ENCODE assay signal across 9 cellular contexts in genomic region chr1:21280482-21280881, GRCh38. TPM values are rescaled to one million over a fixed set of nuclear protein-coding genes. Genes with fewer than 3 reads are reported as not detected.
DNase-seq lines count a peak whose midpoint lies in the region; ATAC-seq and TF ChIP-seq lines count a peak whose summit lies in the region.
"Had no signal": no experiment of that assay in that cellular context is flagged by ENCODE, and none has a peak within 500 bp of the region (broad histone marks: within the 10 kb centered on the region; RNA-seq: fewer than 3 reads in every experiment).

No MANE protein-coding gene starts in this region.

- peak overlapping the region; percentile 56 for H3K4me3 Mint-ChIP-seq in activated CD4-positive, alpha-beta T cell treated with anti-CD3 and anti-CD28 coated beads, Interleukin-2, amount 10 ng/mL, durations not matched to agents 7 days and 5 days
- H3K4me3 Mint-ChIP-seq: WTC11 had no signal

- TF ChIP-seq EP300 in suprapubic skin (IDR thresholded peaks at IDR 0.05) = no peak

- H3K4me1 ChIP-seq in body of pancreas (peaks cover 74% of the 10 kb centered on the region), suprapubic skin (peaks cover 59% of the 10 kb centered on the region)

- H3K36me3 Mint-ChIP-seq in activated CD4-positive, alpha-beta T cell treated with anti-CD3 and anti-CD28 coated beads, Interleukin-2, amount 10 ng/mL, durations not matched to agents 7 days and 5 days (ENCODE audit: low read depth) = peaks cover 36% of the 10 kb centered on the region
- H3K36me3 Mint-ChIP-seq: WTC11 had no signal

- CTCF ChIA-PET in activated CD4-positive, alpha-beta T cell treated with anti-CD3 and anti-CD28 coated beads, Interleukin-2, amount 10 ng/mL, durations not matched to agents 7 days and 5 days (lab: Charles Lee) = interaction anchor here (1.0 to 4.7 kb wide), 2 partner anchors 10 to 54 kb away, joined by 4 to 33 read pairs; no protein-coding TSS in a partner anchor

- H3K27ac Mint-ChIP-seq in activated CD4-positive, alpha-beta T cell treated with anti-CD3 and anti-CD28 coated beads, Interleukin-2, amount 10 ng/mL, durations not matched to agents 7 days and 5 days = peak overlapping the region; percentile 98
- H3K27ac Mint-ChIP-seq: WTC11 had no signal

- no peaks in the 10 kb centered on the region for H3K9me3 Mint-ChIP-seq in activated CD4-positive, alpha-beta T cell treated with anti-CD3 and anti-CD28 coated beads, Interleukin-2, amount 10 ng/mL, durations not matched to agents 7 days and 5 days
- H3K9me3 Mint-ChIP-seq: WTC11 had no signal

- ATAC-seq in body of pancreas = no peak
- ATAC-seq in HG03469 (IDR thresholded peaks at IDR 0.05; ENCODE audit: unreplicated experiment) = no peak
- no peak for ATAC-seq in activated CD4-positive, CD25-positive, alpha-beta regulatory T cell treated with anti-CD3 and anti-CD28 coated beads, Interleukin-2, amount 50 U/mL, for 24 hours
- ATAC-seq: WTC11 had no signal

- no peaks in the 10 kb centered on the region for H3K27me3 Mint-ChIP-seq in activated CD4-positive, alpha-beta T cell treated with anti-CD3 and anti-CD28 coated beads, Interleukin-2, amount 10 ng/mL, durations not matched to agents 7 days and 5 days

- WGBS in body of pancreas, 2 donors = 67 to 70% methylated on average over 4 of the region's 4 CpGs
- 30% methylated on average over 4 of the region's 4 CpGs for WGBS in suprapubic skin

- H3K27ac ChIP-seq in body of pancreas (peak overlapping the region in 3 of 4 donors; percentile 20 to 66 (median 49)), suprapubic skin (peak overlapping the region; percentile 74)

- no peak for DNase-seq in activated CD4-positive, alpha-beta T cell treated with anti-CD3 and anti-CD28 coated beads, Interleukin-2, amount 10 ng/mL, durations not matched to agents 7 days and 5 days
- no peak for DNase-seq in activated CD4-positive, alpha-beta T cell treated with anti-CD3 and anti-CD28 coated beads for 4 hours
- DNase-seq in body of pancreas (no peak), lung microvascular endothelial cell (ENCODE audit: low read depth in 2 of 2) (peak; percentile 57 to 61), suprapubic skin (ENCODE audit: low spot score in 2 of 2) (no peak), KG1 (lab: John Stamatoyannopoulos, UW) (no peak)

- intact Hi-C loops in body of pancreas (cut with DNase I) = loop anchor here (10.0 kb wide), 1 partner anchor 54 kb away; no protein-coding TSS in a partner anchor

- POLR2A ChIA-PET in activated CD4-positive, alpha-beta T cell treated with anti-CD3 and anti-CD28 coated beads, Interleukin-2, amount 10 ng/mL, durations not matched to agents 7 days and 5 days (lab: Charles Lee) = interaction anchor here (0.6 kb wide), 1 partner anchor 8 kb away, joined by 3 read pairs; no protein-coding TSS in a partner anchor

- TF ChIP-seq POLR2A in body of pancreas (IDR thresholded peaks at IDR 0.05) (no peak), suprapubic skin (IDR thresholded peaks at IDR 0.05) (no peak)

- peaks cover 60% of the 10 kb centered on the region for H3K4me1 Mint-ChIP-seq in activated CD4-positive, alpha-beta T cell treated with anti-CD3 and anti-CD28 coated beads, Interleukin-2, amount 10 ng/mL, durations not matched to agents 7 days and 5 days

- H3K27me3 ChIP-seq in body of pancreas (no peaks in the 10 kb centered on the region), suprapubic skin (no peaks in the 10 kb centered on the region)

- TF ChIP-seq CTCF in body of pancreas (IDR thresholded peaks at IDR 0.05) (no peak), suprapubic skin (IDR thresholded peaks at IDR 0.05) (no peak)

- no peaks in the 10 kb centered on the region for H3K9me3 ChIP-seq in body of pancreas
- H3K9me3 ChIP-seq in suprapubic skin = no peaks in the 10 kb centered on the region

- H3K4me3 ChIP-seq in body of pancreas = no peak overlapping the region
- no peak overlapping the region for H3K4me3 ChIP-seq in suprapubic skin

- H3K36me3 ChIP-seq in body of pancreas (replicated peaks in 1 of 2; ENCODE audit: insufficient read depth in 1 of 2, low read depth in 2 of 2) = no peaks in the 10 kb centered on the region
- H3K36me3 ChIP-seq in suprapubic skin = no peaks in the 10 kb centered on the region

RNA-seq across cellular contexts. Expression of gene ECE1, which starts 9.8 kb away (rescaled TPM):
- 100 to 1,000 TPM; 101 to 107 TPM for total RNA-seq in activated CD4-positive, alpha-beta T cell treated with anti-CD3 and anti-CD28 coated beads, Interleukin-2, amount 10 ng/mL, durations not matched to agents 7 days and 5 days
- 10 to 100 TPM; 79.1 to 83.3 TPM for total RNA-seq in body of pancreas
- total RNA-seq in lung microvascular endothelial cell = 93.1 and 121 TPM in 2 replicates
- total RNA-seq in suprapubic skin = 10 to 100 TPM; 40.8 to 64.2 (median 55.3) TPM

Comparison
In these comparisons a context has a peak if more than half of its experiments do, and no peak if none do; other contexts are left out.
1. DNase-seq: peak in lung microvascular endothelial cell (2 of 2); none in activated CD4-positive, alpha-beta T cell treated with anti-CD3 and anti-CD28 coated beads, Interleukin-2, amount 10 ng/mL, durations not matched to agents 7 days and 5 days (single experiment), activated CD4-positive, alpha-beta T cell treated with anti-CD3 and anti-CD28 coated beads for 4 hours (0 of 2), body of pancreas (0 of 4), suprapubic skin (0 of 2) and KG1 (single experiment).